Comparison of ENCODE assay signal across 8 cellular contexts in the genomic region with DNA sequence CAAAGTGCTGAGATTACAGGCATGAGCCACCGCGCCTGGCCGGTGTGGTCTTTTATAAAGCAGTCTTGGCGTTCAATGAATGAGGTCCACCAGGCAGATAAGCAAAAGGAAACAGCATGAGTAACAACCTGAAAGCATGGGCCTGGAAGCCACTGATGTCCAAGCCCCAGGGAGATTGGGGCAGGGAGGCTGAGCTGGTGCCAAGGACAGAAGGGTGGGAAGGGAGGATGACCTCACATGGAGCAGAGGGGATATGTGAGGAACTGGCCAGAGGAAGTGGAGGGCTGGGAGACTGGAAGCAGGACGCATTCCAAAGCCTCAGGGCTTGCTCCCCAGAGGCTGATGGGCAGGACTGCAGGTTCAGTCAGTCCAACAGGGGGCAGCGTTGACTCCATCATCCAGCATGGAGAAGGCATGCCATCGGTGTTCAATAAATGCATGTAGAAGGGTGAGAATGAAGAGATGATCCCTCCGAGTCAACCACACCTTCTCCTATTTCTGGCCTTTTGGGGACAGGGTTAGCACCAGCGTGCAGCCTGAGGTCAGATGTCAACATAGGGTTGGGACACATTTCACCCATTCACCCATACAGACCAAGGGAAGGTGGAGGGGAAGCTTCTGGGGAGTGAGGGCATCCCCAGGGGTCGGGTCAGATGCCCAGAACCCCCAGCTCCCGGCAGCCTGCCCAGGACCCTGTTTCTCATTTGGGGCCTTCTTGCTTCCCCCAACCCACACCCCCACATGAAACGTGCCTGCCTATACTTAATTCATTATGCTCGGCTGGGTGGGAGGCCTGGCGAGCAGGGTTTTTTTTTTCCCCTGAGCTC. TPM values are rescaled to one million over a fixed set of nuclear protein-coding genes. Genes with fewer than 3 reads are reported as not detected.
DNase-seq lines count a peak whose midpoint lies in the region; ATAC-seq and TF ChIP-seq lines count a peak whose summit lies in the region.

No MANE protein-coding gene starts in this region.

- peak; percentile 75 for TF ChIP-seq CTCF in WERI-Rb-1 (IDR thresholded peaks at IDR 0.05; ENCODE audit: low read depth, low read length)

- no peaks in the 10 kb centered on the region for H3K36me3 ChIP-seq in WERI-Rb-1

- no peaks in the 10 kb centered on the region for H3K9me3 ChIP-seq in WERI-Rb-1 (ENCODE audit: severe bottlenecking)

- H3K27ac ChIP-seq in WERI-Rb-1 = no peak overlapping the region

- ATAC-seq in GM19397 (IDR thresholded peaks at IDR 0.05; ENCODE audit: unreplicated experiment) = no peak

- DNase-seq in activated CD4-positive, CD25-positive, alpha-beta regulatory T cell treated with anti-CD3 and anti-CD28 coated beads, Interleukin-2, amount 50 U/mL, for 72 hours = peak; percentile 57
- DNase-seq in activated CD4-positive, CD25-positive, alpha-beta regulatory T cell (lab: John Stamatoyannopoulos, UW) = no peak
- no peak for DNase-seq in WERI-Rb-1
- DNase-seq in glomerular endothelial cell (ENCODE audit: extremely low read depth, low read depth, low spot score) = peak; percentile 45
- DNase-seq in stimulated activated CD4-positive, alpha-beta T cell treated with anti-CD3 and anti-CD28 coated beads, Interleukin-2, amount 100 ng/mL, for 24 hours = peak; percentile 45 to 69
- DNase-seq in COR-L47 (lab: John Stamatoyannopoulos, UW) = no peak
- no peak for DNase-seq in SIG-M5 (lab: John Stamatoyannopoulos, UW)

- no peak overlapping the region for H3K4me3 ChIP-seq in WERI-Rb-1 (ENCODE audit: low read depth, low read length)

- no peaks in the 10 kb centered on the region for H3K27me3 ChIP-seq in WERI-Rb-1 (ENCODE audit: insufficient read depth, low read depth, severe bottlenecking)

RNA-seq across cellular contexts. Expression of gene MYL3, which starts 14.8 kb away (rescaled TPM):
- total RNA-seq in glomerular endothelial cell = not detected in 2 replicates

RNA-seq across cellular contexts. Expression of gene PTH1R, which starts 29.0 kb away (rescaled TPM):
- total RNA-seq in glomerular endothelial cell = not detected in 2 replicates

Comparison
In these comparisons a context has a peak if more than half of its experiments do, and no peak if none do; other contexts are left out.
1. DNase-seq: peak in activated CD4-positive, CD25-positive, alpha-beta regulatory T cell treated with anti-CD3 and anti-CD28 coated beads, Interleukin-2, amount 50 U/mL, for 72 hours (single experiment), glomerular endothelial cell (single experiment) and stimulated activated CD4-positive, alpha-beta T cell treated with anti-CD3 and anti-CD28 coated beads, Interleukin-2, amount 100 ng/mL, for 24 hours (2 of 2); none in activated CD4-positive, CD25-positive, alpha-beta regulatory T cell (0 of 4), WERI-Rb-1 (single experiment), COR-L47 (single experiment) and SIG-M5 (single experiment).